Comparison of ENCODE assay signal across 13 cellular contexts in genomic region chr6:31499648-31500047, GRCh38. TPM values are rescaled to one million over a fixed set of nuclear protein-coding genes. Genes with fewer than 3 reads are reported as not detected.
DNase-seq lines count a peak whose midpoint lies in the region; ATAC-seq and TF ChIP-seq lines count a peak whose summit lies in the region.
"Not testable (repeated sequence)": the region's sequence is repeated elsewhere in the genome, so short reads cannot be mapped to it uniquely, and the experiment has no call there.
"Had no signal": no experiment of that assay in that cellular context is flagged by ENCODE, and none has a peak within 500 bp of the region (broad histone marks: within the 10 kb centered on the region; RNA-seq: fewer than 3 reads in every experiment).

No MANE protein-coding gene starts in this region.

- not testable (repeated sequence) for DNase-seq in CD4-positive, alpha-beta T cell; H9; OCI-LY7 (ENCODE audit: low spot score); activated CD4-positive, alpha-beta T cell treated with anti-CD3 and anti-CD28 coated beads, Interleukin-2, amount 10 ng/mL, durations not matched to agents 24 days and 14 days; activated naive CD4-positive, alpha-beta T cell treated with anti-CD3 and anti-CD28 coated beads for 36 hours; naive B cell; stimulated activated naive CD8-positive, alpha-beta T cell treated with anti-CD3 and anti-CD28 coated beads, Interleukin-15, amount 100 ng/mL, for 72 hours

- H3K4ac ChIP-seq in H9 (ENCODE audit: low read depth, low read length), result not testable (repeated sequence)

- not testable (repeated sequence) for H2AFZ ChIP-seq in H9 (ENCODE audit: low read length); OCI-LY7 (ENCODE audit: low read length)

- H2BK20ac ChIP-seq in H9 (ENCODE audit: low read depth, low read length, poor library complexity, severe bottlenecking), result not testable (repeated sequence)

- H3K4me3 Mint-ChIP-seq in CD4-positive, alpha-beta T cell, result peak overlapping the region; percentile 95
- H3K4me3 Mint-ChIP-seq in H9, result peak overlapping the region; percentile 82 to 95
- peak overlapping the region; percentile 93 for H3K4me3 Mint-ChIP-seq in activated CD4-positive, alpha-beta T cell treated with anti-CD3 and anti-CD28 coated beads, Interleukin-2, amount 10 ng/mL, durations not matched to agents 24 days and 14 days
- H3K4me3 Mint-ChIP-seq in activated naive CD4-positive, alpha-beta T cell treated with anti-CD3 and anti-CD28 coated beads for 36 hours, result peak overlapping the region; percentile 78
- peak overlapping the region in 6 of 8 donors; percentile 25 to 97 (median 69) for H3K4me3 Mint-ChIP-seq in naive B cell
- peak overlapping the region; percentile 80 to 86 for H3K4me3 Mint-ChIP-seq in stimulated activated naive CD8-positive, alpha-beta T cell treated with anti-CD3 and anti-CD28 coated beads, Interleukin-15, amount 100 ng/mL, for 72 hours

- not testable (repeated sequence) for H3K27ac ChIP-seq in CD4-positive, alpha-beta T cell (ENCODE audit: low read depth, low read length); H9 (ENCODE audit: insufficient read length, low read depth, low read length); OCI-LY7 (ENCODE audit: low read depth, low read length, poor library complexity, severe bottlenecking)

- BruUV-seq in OCI-LY7 (replicated peaks; lab: Mats Ljungman, UMichigan), result not testable (repeated sequence)

- H2BK15ac ChIP-seq in H9 (ENCODE audit: low read depth, low read length), result not testable (repeated sequence)

- H3K36me3 ChIP-seq in OCI-LY7 (ENCODE audit: insufficient read depth, low read length), result peaks cover 23% of the 10 kb centered on the region

- not testable (repeated sequence) for TF ChIP-seq CTCF in CD4-positive, alpha-beta T cell (IDR thresholded peaks at IDR 0.05); H9 (conservative IDR thresholded peaks at IDR 0.05); OCI-LY7 (conservative IDR thresholded peaks at IDR 0.05; ENCODE audit: low read length)

- H3K4me1 Mint-ChIP-seq in CD4-positive, alpha-beta T cell (ENCODE audit: low read depth), result peaks cover 70% of the 10 kb centered on the region
- H3K4me1 Mint-ChIP-seq in H9 (peaks cover 37 to 38% of the 10 kb centered on the region in 2 experiments), naive B cell (peaks cover 63 to 86% (median 81%) of the 10 kb centered on the region in 3 donors)
- peaks cover 60% of the 10 kb centered on the region for H3K4me1 Mint-ChIP-seq in activated CD4-positive, alpha-beta T cell treated with anti-CD3 and anti-CD28 coated beads, Interleukin-2, amount 10 ng/mL, durations not matched to agents 24 days and 14 days
- H3K4me1 Mint-ChIP-seq in activated naive CD4-positive, alpha-beta T cell treated with anti-CD3 and anti-CD28 coated beads for 36 hours (ENCODE audit: low read depth), result peaks cover 61% of the 10 kb centered on the region
- H3K4me1 Mint-ChIP-seq in stimulated activated naive CD8-positive, alpha-beta T cell treated with anti-CD3 and anti-CD28 coated beads, Interleukin-15, amount 100 ng/mL, for 72 hours, result peaks cover 67% of the 10 kb centered on the region

- H3K27me3 ChIP-seq in CD4-positive, alpha-beta T cell (ENCODE audit: control insufficient read depth, insufficient read depth, low read length); H9 (ENCODE audit: insufficient read depth, low read length): not testable (repeated sequence)

- no CpG with 5 or more reads among the region's 2 CpGs for WGBS in H9 (ENCODE audit: extremely low coverage, insufficient read length, low lambda C conversion rate)

- not testable (repeated sequence) for H3K9me3 Mint-ChIP-seq in CD4-positive, alpha-beta T cell; H9; activated CD4-positive, alpha-beta T cell treated with anti-CD3 and anti-CD28 coated beads, Interleukin-2, amount 10 ng/mL, durations not matched to agents 24 days and 14 days; activated naive CD4-positive, alpha-beta T cell treated with anti-CD3 and anti-CD28 coated beads for 36 hours; naive B cell; stimulated activated naive CD8-positive, alpha-beta T cell treated with anti-CD3 and anti-CD28 coated beads, Interleukin-15, amount 100 ng/mL, for 72 hours

- H4K8ac ChIP-seq in H9 (replicated peaks; ENCODE audit: insufficient read length, low read depth, low read length), result not testable (repeated sequence)

- H3K56ac ChIP-seq in H9 (ENCODE audit: insufficient read length, low read depth, low read length), result not testable (repeated sequence)

- not testable (repeated sequence) for H3T11ph ChIP-seq in H9 (ENCODE audit: low read length)

- not testable (repeated sequence) for H3K27ac Mint-ChIP-seq in CD4-positive, alpha-beta T cell; H9; activated CD4-positive, alpha-beta T cell treated with anti-CD3 and anti-CD28 coated beads, Interleukin-2, amount 10 ng/mL, durations not matched to agents 24 days and 14 days; activated naive CD4-positive, alpha-beta T cell treated with anti-CD3 and anti-CD28 coated beads for 36 hours
- peak overlapping the region in 1 of 6 donors; percentile 34 for H3K27ac Mint-ChIP-seq in naive B cell
- peak overlapping the region in 1 of 2 donors; percentile 20 for H3K27ac Mint-ChIP-seq in stimulated activated naive CD8-positive, alpha-beta T cell treated with anti-CD3 and anti-CD28 coated beads, Interleukin-15, amount 100 ng/mL, for 72 hours

- not testable (repeated sequence) for H3K36me3 Mint-ChIP-seq in CD4-positive, alpha-beta T cell (ENCODE audit: low read depth); H9 (ENCODE audit: insufficient read depth in 1 of 3, low read depth in 3 of 3); activated naive CD4-positive, alpha-beta T cell treated with anti-CD3 and anti-CD28 coated beads for 36 hours (ENCODE audit: low read depth); naive B cell
- peaks cover 11% of the 10 kb centered on the region for H3K36me3 Mint-ChIP-seq in activated CD4-positive, alpha-beta T cell treated with anti-CD3 and anti-CD28 coated beads, Interleukin-2, amount 10 ng/mL, durations not matched to agents 24 days and 14 days (ENCODE audit: low read depth)

- not testable (repeated sequence) for H3K9me3 ChIP-seq in CD4-positive, alpha-beta T cell (ENCODE audit: control insufficient read depth, low read length); H9 (ENCODE audit: control insufficient read depth, low read depth, low read length); OCI-LY7 (ENCODE audit: low read length)

- not testable (repeated sequence) for ATAC-seq in CD4-positive, alpha-beta T cell (ENCODE audit: poor library complexity); naive B cell (ENCODE audit: low read depth in 2 of 2); stimulated activated naive CD8-positive, alpha-beta T cell treated with anti-CD3 and anti-CD28 coated beads, Interleukin-15, amount 100 ng/mL, for 72 hours
- ATAC-seq in esophagus mucosa, result peak; percentile 27

- not testable (repeated sequence) for H3K23ac ChIP-seq in H9 (ENCODE audit: insufficient read length, low read depth, low read length)

- not testable (repeated sequence) for H3K79me2 ChIP-seq in H9 (ENCODE audit: insufficient read depth, low read length)
- peaks cover 90% of the 10 kb centered on the region for H3K79me2 ChIP-seq in OCI-LY7 (ENCODE audit: insufficient read depth, low read depth, low read length)

- not testable (repeated sequence) for H3K18ac ChIP-seq in H9 (ENCODE audit: insufficient read length, low read depth, low read length)

- not testable (repeated sequence) for H3K4me3 ChIP-seq in OCI-LY7 (ENCODE audit: low read depth, low read length, poor library complexity, severe bottlenecking)

- H3K9ac ChIP-seq in H9 (ENCODE audit: extremely low read depth, insufficient read length, low read length), result not testable (repeated sequence)

- H3K27me3 Mint-ChIP-seq in CD4-positive, alpha-beta T cell; activated CD4-positive, alpha-beta T cell treated with anti-CD3 and anti-CD28 coated beads, Interleukin-2, amount 10 ng/mL, durations not matched to agents 24 days and 14 days; activated naive CD4-positive, alpha-beta T cell treated with anti-CD3 and anti-CD28 coated beads for 36 hours (ENCODE audit: low read depth); naive B cell; stimulated activated naive CD8-positive, alpha-beta T cell treated with anti-CD3 and anti-CD28 coated beads, Interleukin-15, amount 100 ng/mL, for 72 hours: not testable (repeated sequence)
- peaks cover 43% of the 10 kb centered on the region for H3K27me3 Mint-ChIP-seq in H9 (ENCODE audit: low read depth)

- not testable (repeated sequence) for H3K79me1 ChIP-seq in H9 (ENCODE audit: insufficient read depth, low read depth, low read length, poor library complexity, severe bottlenecking)

- H4K5ac ChIP-seq in H9 (ENCODE audit: insufficient read length, low read depth, low read length), result not testable (repeated sequence)

- not testable (repeated sequence) for H2BK120ac ChIP-seq in H9 (ENCODE audit: low read depth, low read length, poor library complexity, severe bottlenecking)

- not testable (repeated sequence) for H2BK5ac ChIP-seq in H9 (ENCODE audit: insufficient read length, low read length)

- H3K23me2 ChIP-seq in H9 (ENCODE audit: insufficient read length, low read depth, low read length, poor library complexity, severe bottlenecking), result not testable (repeated sequence)

- intact Hi-C loops in CD4-positive, alpha-beta T cell (cut with DNase I, micrococcal nuclease), result loop anchor here in 1 of 2 experiments (5.0 kb wide), 1 partner anchor 37 kb away; no protein-coding TSS in a partner anchor
- intact Hi-C loops in OCI-LY7 (cut with micrococcal nuclease; ENCODE audit: unreplicated experiment), result loop anchor here (10.0 kb wide), 2 partner anchors 335 to 815 kb away; partner anchors contain the start of gene PPP1R18
- intact Hi-C loops in activated CD4-positive, alpha-beta T cell treated with anti-CD3 and anti-CD28 coated beads, Interleukin-2, amount 10 ng/mL, durations not matched to agents 24 days and 14 days (cut with micrococcal nuclease), result loop anchor here (5.0 to 10.0 kb wide), 3 partner anchors 97 to 815 kb away; partner anchors contain the start of genes HSPA1B, MICA and PPP1R18
- intact Hi-C loops in activated naive CD4-positive, alpha-beta T cell treated with anti-CD3 and anti-CD28 coated beads for 36 hours (cut with micrococcal nuclease), result loop anchor here (5.0 to 10.0 kb wide), 4 partner anchors 37 to 695 kb away; partner anchors contain the start of genes GPSM3 and PBX2

- not testable (repeated sequence) for H3K14ac ChIP-seq in H9 (ENCODE audit: insufficient read depth, low read length)

- not testable (repeated sequence) for H2BK12ac ChIP-seq in H9 (ENCODE audit: insufficient read length, low read depth, low read length)

- CTCF ChIA-PET in CD4-positive, alpha-beta T cell (lab: Charles Lee); OCI-LY7 (lab: Charles Lee; ENCODE audit: unreplicated experiment): not testable (repeated sequence)
- CTCF ChIA-PET in activated naive CD4-positive, alpha-beta T cell treated with anti-CD3 and anti-CD28 coated beads for 36 hours (lab: Charles Lee), result interaction anchor here (1.4 kb wide), 1 partner anchor 39 kb away, joined by 3 read pairs; no protein-coding TSS in a partner anchor

- not testable (repeated sequence) for H4K91ac ChIP-seq in H9 (ENCODE audit: insufficient read length, low read depth, low read length)

- H3K4me2 ChIP-seq in H9 (ENCODE audit: insufficient read depth, insufficient read length, low read length) (peak overlapping the region; percentile 63), OCI-LY7 (ENCODE audit: low read length) (peak overlapping the region; percentile 28; the same call in 1 of the 2 replicates)

- not testable (repeated sequence) for H3K9me2 ChIP-seq in OCI-LY7 (ENCODE audit: insufficient read depth, low read length)

- not testable (repeated sequence) for H3K4me1 ChIP-seq in H9 (ENCODE audit: insufficient read depth, low read length)
- H3K4me1 ChIP-seq in OCI-LY7 (ENCODE audit: insufficient read depth, low read length, poor library complexity, severe bottlenecking), result peaks cover 13% of the 10 kb centered on the region

- H2AK5ac ChIP-seq in H9 (ENCODE audit: insufficient read length, low read length), result not testable (repeated sequence)

- POLR2A ChIA-PET in CD4-positive, alpha-beta T cell (lab: Charles Lee), result interaction anchor here (1.1 kb wide), 1 partner anchor 42 kb away, joined by 6 read pairs; the partner anchor contains the start of gene DDX39B
- POLR2A ChIA-PET in OCI-LY7 (lab: Charles Lee), result not testable (repeated sequence)

- H4K20me1 ChIP-seq in H9 (ENCODE audit: control insufficient read depth, insufficient read depth, insufficient read length); OCI-LY7 (ENCODE audit: insufficient read depth, low read length): not testable (repeated sequence)

RNA-seq across cellular contexts. Expression of gene MICB, which starts 1.7 kb away (rescaled TPM):
- 10 to 100 TPM; 14.3 to 14.7 TPM for total RNA-seq in CD4-positive, alpha-beta T cell
- total RNA-seq in H9 (2021) (6.2 and 6.8 TPM in 2 replicates), OCI-LY7 (2022) (32.4 and 33.9 TPM in 2 replicates), esophagus mucosa (0.92 TPM)
- total RNA-seq in OCI-LY7 (2014; rRNA removed; shearing (Covaris generic)), result 24.2 and 26.3 TPM in 2 replicates
- total RNA-seq in activated CD4-positive, alpha-beta T cell treated with anti-CD3 and anti-CD28 coated beads, Interleukin-2, amount 10 ng/mL, durations not matched to agents 24 days and 14 days, result 32.8 and 35.5 TPM in 2 replicates
- total RNA-seq in activated naive CD4-positive, alpha-beta T cell treated with anti-CD3 and anti-CD28 coated beads for 36 hours, result 10 to 100 TPM; 21.4 to 22.6 TPM
- polyA plus RNA-seq in naive B cell (ENCODE audit: low read depth in 6 of 6), result 10 to 100 TPM in 3 of 6 donors, 1 to 10 TPM in 3; 4.4 to 14.3 (median 9.7) TPM

RNA-seq across cellular contexts. Expression of gene MCCD1, which starts 29.1 kb away (rescaled TPM):
- total RNA-seq in CD4-positive, alpha-beta T cell, result not detected
- total RNA-seq in H9 (2021) (not detected in 2 replicates), OCI-LY7 (2022) (not detected in 2 replicates), esophagus mucosa (not detected)
- total RNA-seq in OCI-LY7 (2014; rRNA removed; shearing (Covaris generic)), result not detected in 2 replicates
- not detected in 2 replicates for total RNA-seq in activated CD4-positive, alpha-beta T cell treated with anti-CD3 and anti-CD28 coated beads, Interleukin-2, amount 10 ng/mL, durations not matched to agents 24 days and 14 days
- total RNA-seq in activated naive CD4-positive, alpha-beta T cell treated with anti-CD3 and anti-CD28 coated beads for 36 hours, result not detected
- not detected for polyA plus RNA-seq in naive B cell (ENCODE audit: low read depth in 6 of 6)
- total RNA-seq: CD4-positive, alpha-beta memory T cell; H1; Right ventricle myocardium inferior had no signal
- polyA plus RNA-seq: A549; CD4-positive, alpha-beta memory T cell; H1; HepG2 had no signal

RNA-seq across cellular contexts. Expression of gene DDX39B, which starts 42.2 kb away (rescaled TPM):
- total RNA-seq in CD4-positive, alpha-beta T cell, result 100 to 1,000 TPM; 483 to 498 TPM
- total RNA-seq in H9 (2021), result 800 and 813 TPM in 2 replicates
- 736 and 747 TPM in 2 replicates for total RNA-seq in OCI-LY7 (2014; rRNA removed; shearing (Covaris generic))
- 478 and 481 TPM in 2 replicates for total RNA-seq in OCI-LY7 (2022)
- total RNA-seq in activated CD4-positive, alpha-beta T cell treated with anti-CD3 and anti-CD28 coated beads, Interleukin-2, amount 10 ng/mL, durations not matched to agents 24 days and 14 days, result 696 and 720 TPM in 2 replicates
- total RNA-seq in activated naive CD4-positive, alpha-beta T cell treated with anti-CD3 and anti-CD28 coated beads for 36 hours, result 100 to 1,000 TPM; 600 to 624 TPM
- 174 TPM for total RNA-seq in esophagus mucosa
- 100 to 1,000 TPM in 1 of 6 donors, 10 to 100 TPM in 5; 41.6 to 117 (median 74.5) TPM for polyA plus RNA-seq in naive B cell (ENCODE audit: low read depth in 6 of 6)

RNA-seq across cellular contexts. Expression of gene ATP6V1G2, which starts 46.8 kb away (rescaled TPM):
- total RNA-seq in CD4-positive, alpha-beta T cell, result 1 to 10 TPM; 2.6 to 3.3 TPM
- total RNA-seq in H9 (2021), result 3.6 and 3.8 TPM in 2 replicates
- 3.8 and 4.2 TPM in 2 replicates for total RNA-seq in OCI-LY7 (2014; rRNA removed; shearing (Covaris generic))
- 14.1 and 15.9 TPM in 2 replicates for total RNA-seq in OCI-LY7 (2022)
- total RNA-seq in activated CD4-positive, alpha-beta T cell treated with anti-CD3 and anti-CD28 coated beads, Interleukin-2, amount 10 ng/mL, durations not matched to agents 24 days and 14 days, result 0.89 and 0.92 TPM in 2 replicates
- total RNA-seq in activated naive CD4-positive, alpha-beta T cell treated with anti-CD3 and anti-CD28 coated beads for 36 hours, result 1 to 10 TPM; 1.2 to 1.4 TPM
- not detected for total RNA-seq in esophagus mucosa
- under 1 TPM in 2 of 6 donors, not detected in 4; 0.67 to 0.69 TPM for polyA plus RNA-seq in naive B cell (ENCODE audit: low read depth in 6 of 6)

RNA-seq across cellular contexts. Expression of gene NFKBIL1, which starts 47.8 kb away (rescaled TPM):
- total RNA-seq in CD4-positive, alpha-beta T cell, result 1 to 10 TPM; 7.6 to 9.3 TPM
- 11.8 and 15.1 TPM in 2 replicates for total RNA-seq in H9 (2021)
- 17.1 and 21.8 TPM in 2 replicates for total RNA-seq in OCI-LY7 (2014; rRNA removed; shearing (Covaris generic))
- total RNA-seq in OCI-LY7 (2022), result 22.7 and 23.2 TPM in 2 replicates
- total RNA-seq in activated CD4-positive, alpha-beta T cell treated with anti-CD3 and anti-CD28 coated beads, Interleukin-2, amount 10 ng/mL, durations not matched to agents 24 days and 14 days, result 14.8 and 16.2 TPM in 2 replicates
- total RNA-seq in activated naive CD4-positive, alpha-beta T cell treated with anti-CD3 and anti-CD28 coated beads for 36 hours, result 10 to 100 TPM; 20.4 to 20.6 TPM
- total RNA-seq in esophagus mucosa, result 13.9 TPM
- 10 to 100 TPM in 2 of 6 donors, 1 to 10 TPM in 3, under 1 TPM in 1; 0.24 to 11.4 (median 8.9) TPM for polyA plus RNA-seq in naive B cell (ENCODE audit: low read depth in 6 of 6)
